1 cellular context compared by ENCODE assay signal in the genomic region with DNA sequence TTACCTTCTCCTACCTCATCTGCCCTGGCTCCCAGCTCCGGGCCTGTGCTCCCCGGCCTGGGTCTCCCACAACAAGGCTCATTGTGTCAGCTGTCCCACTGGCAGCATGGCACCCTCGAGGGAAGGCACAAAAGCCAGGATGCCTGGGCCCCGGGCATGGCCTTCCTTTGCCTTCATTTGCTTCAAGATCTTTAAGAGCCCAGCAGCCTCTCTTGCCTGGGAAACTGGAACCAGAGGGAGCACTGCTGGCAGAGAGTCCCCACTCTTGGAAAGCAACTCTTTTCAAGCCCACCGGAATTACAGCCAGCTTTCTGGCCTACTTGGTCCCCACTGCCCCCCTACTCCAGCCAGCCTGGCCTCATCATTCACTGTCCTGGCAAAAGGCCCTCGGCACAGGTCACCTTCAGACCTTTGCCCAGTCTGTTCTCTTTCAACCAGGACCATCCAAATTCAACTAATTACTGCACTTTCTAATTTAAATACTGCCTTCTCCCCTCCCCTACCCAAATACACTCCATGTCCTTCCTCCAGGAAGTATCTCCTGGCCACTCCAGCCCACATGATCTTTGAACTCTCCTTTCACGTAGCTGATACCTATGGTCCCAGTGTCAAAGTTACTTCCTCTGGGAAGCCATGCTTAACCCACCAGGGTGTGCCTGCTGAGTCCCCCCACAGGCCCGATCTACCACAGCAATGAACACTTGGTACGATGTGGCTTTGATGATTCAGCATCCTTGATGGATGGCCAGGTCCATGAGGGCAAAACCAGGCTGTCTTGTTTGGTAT.
TF ChIP-seq lines count a peak whose summit lies in the region.

No MANE protein-coding gene starts in this region.

TF ChIP-seq in HepG2, 621 proteins besides CTCF, POLR2A, EP300 and RAD21 (continues in another document):
- 0 out of 2 replicates have a peak, but pooled peaks have one; percentile 23 for TF ChIP-seq ATF7-NPFF (CRISPR knock-in tag; IDR thresholded peaks at IDR 0.05; ENCODE audit: low read depth)
- TF ChIP-seq, protein P1, sequence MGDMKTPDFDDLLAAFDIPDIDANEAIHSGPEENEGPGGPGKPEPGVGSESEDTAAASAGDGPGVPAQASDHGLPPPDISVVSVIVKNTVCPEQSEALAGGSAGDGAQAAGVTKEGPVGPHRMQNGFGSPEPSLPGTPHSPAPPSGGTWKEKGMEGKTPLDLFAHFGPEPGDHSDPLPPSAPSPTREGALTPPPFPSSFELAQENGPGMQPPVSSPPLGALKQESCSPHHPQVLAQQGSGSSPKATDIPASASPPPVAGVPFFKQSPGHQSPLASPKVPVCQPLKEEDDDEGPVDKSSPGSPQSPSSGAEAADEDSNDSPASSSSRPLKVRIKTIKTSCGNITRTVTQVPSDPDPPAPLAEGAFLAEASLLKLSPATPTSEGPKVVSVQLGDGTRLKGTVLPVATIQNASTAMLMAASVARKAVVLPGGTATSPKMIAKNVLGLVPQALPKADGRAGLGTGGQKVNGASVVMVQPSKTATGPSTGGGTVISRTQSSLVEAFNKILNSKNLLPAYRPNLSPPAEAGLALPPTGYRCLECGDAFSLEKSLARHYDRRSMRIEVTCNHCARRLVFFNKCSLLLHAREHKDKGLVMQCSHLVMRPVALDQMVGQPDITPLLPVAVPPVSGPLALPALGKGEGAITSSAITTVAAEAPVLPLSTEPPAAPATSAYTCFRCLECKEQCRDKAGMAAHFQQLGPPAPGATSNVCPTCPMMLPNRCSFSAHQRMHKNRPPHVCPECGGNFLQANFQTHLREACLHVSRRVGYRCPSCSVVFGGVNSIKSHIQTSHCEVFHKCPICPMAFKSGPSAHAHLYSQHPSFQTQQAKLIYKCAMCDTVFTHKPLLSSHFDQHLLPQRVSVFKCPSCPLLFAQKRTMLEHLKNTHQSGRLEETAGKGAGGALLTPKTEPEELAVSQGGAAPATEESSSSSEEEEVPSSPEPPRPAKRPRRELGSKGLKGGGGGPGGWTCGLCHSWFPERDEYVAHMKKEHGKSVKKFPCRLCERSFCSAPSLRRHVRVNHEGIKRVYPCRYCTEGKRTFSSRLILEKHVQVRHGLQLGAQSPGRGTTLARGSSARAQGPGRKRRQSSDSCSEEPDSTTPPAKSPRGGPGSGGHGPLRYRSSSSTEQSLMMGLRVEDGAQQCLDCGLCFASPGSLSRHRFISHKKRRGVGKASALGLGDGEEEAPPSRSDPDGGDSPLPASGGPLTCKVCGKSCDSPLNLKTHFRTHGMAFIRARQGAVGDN (CRISPR knock-in tag; IDR thresholded peaks at IDR 0.05), result peak; percentile 60
- TF ChIP-seq, protein P2, sequence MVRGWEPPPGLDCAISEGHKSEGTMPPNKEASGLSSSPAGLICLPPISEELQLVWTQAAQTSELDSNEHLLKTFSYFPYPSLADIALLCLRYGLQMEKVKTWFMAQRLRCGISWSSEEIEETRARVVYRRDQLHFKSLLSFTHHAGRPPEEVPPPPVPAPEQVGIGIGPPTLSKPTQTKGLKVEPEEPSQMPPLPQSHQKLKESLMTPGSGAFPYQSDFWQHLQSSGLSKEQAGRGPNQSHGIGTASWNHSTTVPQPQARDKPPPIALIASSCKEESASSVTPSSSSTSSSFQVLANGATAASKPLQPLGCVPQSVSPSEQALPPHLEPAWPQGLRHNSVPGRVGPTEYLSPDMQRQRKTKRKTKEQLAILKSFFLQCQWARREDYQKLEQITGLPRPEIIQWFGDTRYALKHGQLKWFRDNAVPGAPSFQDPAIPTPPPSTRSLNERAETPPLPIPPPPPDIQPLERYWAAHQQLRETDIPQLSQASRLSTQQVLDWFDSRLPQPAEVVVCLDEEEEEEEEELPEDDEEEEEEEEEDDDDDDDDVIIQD (CRISPR knock-in tag; IDR thresholded peaks at IDR 0.05; ENCODE audit: low read depth), result peak; percentile 30; the same call in 1 of the 2 replicates
- TF ChIP-seq, protein P3, sequence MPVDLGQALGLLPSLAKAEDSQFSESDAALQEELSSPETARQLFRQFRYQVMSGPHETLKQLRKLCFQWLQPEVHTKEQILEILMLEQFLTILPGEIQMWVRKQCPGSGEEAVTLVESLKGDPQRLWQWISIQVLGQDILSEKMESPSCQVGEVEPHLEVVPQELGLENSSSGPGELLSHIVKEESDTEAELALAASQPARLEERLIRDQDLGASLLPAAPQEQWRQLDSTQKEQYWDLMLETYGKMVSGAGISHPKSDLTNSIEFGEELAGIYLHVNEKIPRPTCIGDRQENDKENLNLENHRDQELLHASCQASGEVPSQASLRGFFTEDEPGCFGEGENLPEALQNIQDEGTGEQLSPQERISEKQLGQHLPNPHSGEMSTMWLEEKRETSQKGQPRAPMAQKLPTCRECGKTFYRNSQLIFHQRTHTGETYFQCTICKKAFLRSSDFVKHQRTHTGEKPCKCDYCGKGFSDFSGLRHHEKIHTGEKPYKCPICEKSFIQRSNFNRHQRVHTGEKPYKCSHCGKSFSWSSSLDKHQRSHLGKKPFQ (CRISPR knock-in tag; IDR thresholded peaks at IDR 0.05; ENCODE audit: insufficient replicate concordance), result peak; percentile 54
- peak; percentile 11; the same call in 1 of the 2 replicates for TF ChIP-seq ZFY (CRISPR knock-in tag; IDR thresholded peaks at IDR 0.05)
- TF ChIP-seq HDAC1 (CRISPR knock-in tag; IDR thresholded peaks at IDR 0.05), result peak; percentile 16; the same call in 1 of the 2 replicates
- no peak for TF ChIP-seq GABPA (IDR thresholded peaks at IDR 0.05; ENCODE audit: low read depth, low read length)
- peak; percentile 67 for TF ChIP-seq GABPA (CRISPR knock-in tag; IDR thresholded peaks at IDR 0.05; ENCODE audit: low read depth)
- TF ChIP-seq, protein P4, sequence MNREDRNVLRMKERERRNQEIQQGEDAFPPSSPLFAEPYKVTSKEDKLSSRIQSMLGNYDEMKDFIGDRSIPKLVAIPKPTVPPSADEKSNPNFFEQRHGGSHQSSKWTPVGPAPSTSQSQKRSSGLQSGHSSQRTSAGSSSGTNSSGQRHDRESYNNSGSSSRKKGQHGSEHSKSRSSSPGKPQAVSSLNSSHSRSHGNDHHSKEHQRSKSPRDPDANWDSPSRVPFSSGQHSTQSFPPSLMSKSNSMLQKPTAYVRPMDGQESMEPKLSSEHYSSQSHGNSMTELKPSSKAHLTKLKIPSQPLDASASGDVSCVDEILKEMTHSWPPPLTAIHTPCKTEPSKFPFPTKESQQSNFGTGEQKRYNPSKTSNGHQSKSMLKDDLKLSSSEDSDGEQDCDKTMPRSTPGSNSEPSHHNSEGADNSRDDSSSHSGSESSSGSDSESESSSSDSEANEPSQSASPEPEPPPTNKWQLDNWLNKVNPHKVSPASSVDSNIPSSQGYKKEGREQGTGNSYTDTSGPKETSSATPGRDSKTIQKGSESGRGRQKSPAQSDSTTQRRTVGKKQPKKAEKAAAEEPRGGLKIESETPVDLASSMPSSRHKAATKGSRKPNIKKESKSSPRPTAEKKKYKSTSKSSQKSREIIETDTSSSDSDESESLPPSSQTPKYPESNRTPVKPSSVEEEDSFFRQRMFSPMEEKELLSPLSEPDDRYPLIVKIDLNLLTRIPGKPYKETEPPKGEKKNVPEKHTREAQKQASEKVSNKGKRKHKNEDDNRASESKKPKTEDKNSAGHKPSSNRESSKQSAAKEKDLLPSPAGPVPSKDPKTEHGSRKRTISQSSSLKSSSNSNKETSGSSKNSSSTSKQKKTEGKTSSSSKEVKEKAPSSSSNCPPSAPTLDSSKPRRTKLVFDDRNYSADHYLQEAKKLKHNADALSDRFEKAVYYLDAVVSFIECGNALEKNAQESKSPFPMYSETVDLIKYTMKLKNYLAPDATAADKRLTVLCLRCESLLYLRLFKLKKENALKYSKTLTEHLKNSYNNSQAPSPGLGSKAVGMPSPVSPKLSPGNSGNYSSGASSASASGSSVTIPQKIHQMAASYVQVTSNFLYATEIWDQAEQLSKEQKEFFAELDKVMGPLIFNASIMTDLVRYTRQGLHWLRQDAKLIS (CRISPR knock-in tag; IDR thresholded peaks at IDR 0.05), result no peak
- TF ChIP-seq ZNF33B (CRISPR knock-in tag; IDR thresholded peaks at IDR 0.05), result no peak
- TF ChIP-seq ZNF3 (CRISPR knock-in tag; IDR thresholded peaks at IDR 0.05), result no peak
- peak; percentile 25; the same call in 1 of the 2 replicates for TF ChIP-seq PITX1 (CRISPR knock-in tag; IDR thresholded peaks at IDR 0.05)
- no peak for TF ChIP-seq SOX13 (IDR thresholded peaks at IDR 0.05)
- peak in 1 of 2 experiments; percentile 12; a peak in 1 of 4 replicates for TF ChIP-seq SOX13 (CRISPR knock-in tag; conservative IDR thresholded peaks at IDR 0.05 in 1 of 2, IDR thresholded peaks at IDR 0.05 in 1 of 2)
- no peak for TF ChIP-seq SALL2 (CRISPR knock-in tag; IDR thresholded peaks at IDR 0.05)
- TF ChIP-seq, protein P5, sequence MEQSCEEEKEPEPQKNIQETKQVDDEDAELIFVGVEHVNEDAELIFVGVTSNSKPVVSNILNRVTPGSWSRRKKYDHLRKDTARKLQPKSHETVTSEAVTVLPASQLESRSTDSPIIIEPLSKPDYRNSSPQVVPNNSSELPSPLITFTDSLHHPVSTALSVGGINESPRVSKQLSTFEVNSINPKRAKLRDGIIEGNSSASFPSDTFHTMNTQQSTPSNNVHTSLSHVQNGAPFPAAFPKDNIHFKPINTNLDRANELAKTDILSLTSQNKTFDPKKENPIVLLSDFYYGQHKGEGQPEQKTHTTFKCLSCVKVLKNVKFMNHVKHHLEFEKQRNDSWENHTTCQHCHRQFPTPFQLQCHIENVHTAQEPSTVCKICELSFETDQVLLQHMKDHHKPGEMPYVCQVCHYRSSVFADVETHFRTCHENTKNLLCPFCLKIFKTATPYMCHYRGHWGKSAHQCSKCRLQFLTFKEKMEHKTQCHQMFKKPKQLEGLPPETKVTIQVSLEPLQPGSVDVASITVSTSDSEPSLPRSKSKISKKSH (CRISPR knock-in tag; IDR thresholded peaks at IDR 0.05; ENCODE audit: borderline replicate concordance), result peak; percentile 27; the same call in 1 of the 2 replicates
- TF ChIP-seq SMC3 (IDR thresholded peaks at IDR 0.05; ENCODE audit: low read length), result no peak
- TF ChIP-seq HNF4G (IDR thresholded peaks at IDR 0.05; ENCODE audit: borderline replicate concordance, low read depth, low read length), result peak; percentile 62; the same call in 1 of the 2 replicates
- TF ChIP-seq HNF4G (CRISPR knock-in tag; IDR thresholded peaks at IDR 0.05; ENCODE audit: borderline replicate concordance, low read depth), result no peak
- TF ChIP-seq KLF9 (CRISPR knock-in tag; IDR thresholded peaks at IDR 0.05; ENCODE audit: low read depth), result no peak
- TF ChIP-seq NR1H2 (CRISPR knock-in tag; IDR thresholded peaks at IDR 0.05; ENCODE audit: borderline replicate concordance, low read depth), result no peak
- TF ChIP-seq RELA (CRISPR knock-in tag; IDR thresholded peaks at IDR 0.05), result no peak
- no peak for TF ChIP-seq ZNF337 (CRISPR knock-in tag; IDR thresholded peaks at IDR 0.05; ENCODE audit: borderline replicate concordance, low read depth)
- TF ChIP-seq ZFP36L1 (CRISPR knock-in tag; IDR thresholded peaks at IDR 0.05), result no peak
- TF ChIP-seq ZFP36 (IDR thresholded peaks at IDR 0.05; ENCODE audit: borderline replicate concordance, low read depth, low read length, partially characterized antibody), result no peak
- TF ChIP-seq POGZ (CRISPR knock-in tag; IDR thresholded peaks at IDR 0.05), result 0 out of 2 replicates have a peak, but pooled peaks have one; percentile 23
- no peak for TF ChIP-seq ZSCAN12 (CRISPR knock-in tag; IDR thresholded peaks at IDR 0.05)
- no peak for TF ChIP-seq ZNF556 (CRISPR knock-in tag; IDR thresholded peaks at IDR 0.05; ENCODE audit: borderline replicate concordance)
- 0 out of 2 replicates have a peak, but pooled peaks have one; percentile 19 for TF ChIP-seq ZNF614 (CRISPR knock-in tag; IDR thresholded peaks at IDR 0.05; ENCODE audit: borderline replicate concordance)
- TF ChIP-seq ZNF773 (CRISPR knock-in tag; IDR thresholded peaks at IDR 0.05; ENCODE audit: borderline replicate concordance), result no peak
- TF ChIP-seq SIN3A (IDR thresholded peaks at IDR 0.05; ENCODE audit: borderline replicate concordance, low read depth, low read length), result no peak
- TF ChIP-seq NFKBIZ (CRISPR knock-in tag; IDR thresholded peaks at IDR 0.05), result 0 out of 2 replicates have a peak, but pooled peaks have one; percentile 28
- no peak for TF ChIP-seq ZNF557 (CRISPR knock-in tag; IDR thresholded peaks at IDR 0.05)
- peak; percentile 63; the same call in 1 of the 2 replicates for TF ChIP-seq ARNT2 (CRISPR knock-in tag; IDR thresholded peaks at IDR 0.05; ENCODE audit: low read depth)
- TF ChIP-seq, protein P6, sequence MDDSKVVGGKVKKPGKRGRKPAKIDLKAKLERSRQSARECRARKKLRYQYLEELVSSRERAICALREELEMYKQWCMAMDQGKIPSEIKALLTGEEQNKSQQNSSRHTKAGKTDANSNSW (CRISPR knock-in tag; IDR thresholded peaks at IDR 0.05; ENCODE audit: borderline replicate concordance), result no peak
- no peak for TF ChIP-seq ZNF335 (CRISPR knock-in tag; IDR thresholded peaks at IDR 0.05)
- TF ChIP-seq PHB2 (IDR thresholded peaks at IDR 0.05; ENCODE audit: partially characterized antibody), result no peak
- no peak for TF ChIP-seq HOXA9 (CRISPR knock-in tag; IDR thresholded peaks at IDR 0.05; ENCODE audit: borderline replicate concordance)
- TF ChIP-seq NFKB2 (CRISPR knock-in tag; IDR thresholded peaks at IDR 0.05; ENCODE audit: borderline replicate concordance), result no peak
- TF ChIP-seq, protein P7, sequence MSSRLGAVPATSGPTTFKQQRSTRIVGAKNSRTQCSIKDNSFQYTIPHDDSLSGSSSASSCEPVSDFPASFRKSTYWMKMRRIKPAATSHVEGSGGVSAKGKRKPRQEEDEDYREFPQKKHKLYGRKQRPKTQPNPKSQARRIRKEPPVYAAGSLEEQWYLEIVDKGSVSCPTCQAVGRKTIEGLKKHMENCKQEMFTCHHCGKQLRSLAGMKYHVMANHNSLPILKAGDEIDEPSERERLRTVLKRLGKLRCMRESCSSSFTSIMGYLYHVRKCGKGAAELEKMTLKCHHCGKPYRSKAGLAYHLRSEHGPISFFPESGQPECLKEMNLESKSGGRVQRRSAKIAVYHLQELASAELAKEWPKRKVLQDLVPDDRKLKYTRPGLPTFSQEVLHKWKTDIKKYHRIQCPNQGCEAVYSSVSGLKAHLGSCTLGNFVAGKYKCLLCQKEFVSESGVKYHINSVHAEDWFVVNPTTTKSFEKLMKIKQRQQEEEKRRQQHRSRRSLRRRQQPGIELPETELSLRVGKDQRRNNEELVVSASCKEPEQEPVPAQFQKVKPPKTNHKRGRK (CRISPR knock-in tag; IDR thresholded peaks at IDR 0.05), result 0 out of 2 replicates have a peak, but pooled peaks have one; percentile 49
- no peak for TF ChIP-seq PRMT3 (CRISPR knock-in tag; IDR thresholded peaks at IDR 0.05; ENCODE audit: borderline replicate concordance, low read depth)
- no peak; the same call in 1 of the 2 replicates for TF ChIP-seq MYC (CRISPR knock-in tag; IDR thresholded peaks at IDR 0.05; ENCODE audit: borderline replicate concordance)
- TF ChIP-seq YY1 (IDR thresholded peaks at IDR 0.05; ENCODE audit: insufficient read depth, insufficient replicate concordance, low read depth, low read length), result peak; percentile 35
